ENCODE assay signal across 18 cellular contexts in genomic region chr6:160038479-160038878, GRCh38.
"Had no signal": no experiment of that assay in that cellular context is flagged by ENCODE, and none has a peak within 500 bp of the region (broad histone marks: within the 10 kb centered on the region; RNA-seq: fewer than 3 reads in every experiment).

No MANE protein-coding gene starts in this region.

- H3K27ac ChIP-seq: left lung, stomach, thoracic aorta had no signal

- H3K9me3 ChIP-seq: heart right ventricle, left lung, stomach, thoracic aorta had no signal

- H3K27me3 ChIP-seq: heart right ventricle, left lung, stomach had no signal

- H3K4me3 ChIP-seq: heart right ventricle, left lung, stomach, thoracic aorta had no signal

- H3K4me1 Mint-ChIP-seq: neural crest cell had no signal

- H3K4me3 Mint-ChIP-seq: activated naive CD4-positive, alpha-beta T cell treated with anti-CD3 and anti-CD28 coated beads, Interleukin-2, amount 50 U/mL, for 24 hours; neural crest cell had no signal

- H3K27me3 Mint-ChIP-seq: activated naive CD4-positive, alpha-beta T cell treated with anti-CD3 and anti-CD28 coated beads, Interleukin-2, amount 50 U/mL, for 24 hours had no signal

- DNase-seq: activated CD4-positive, alpha-beta T cell treated with anti-CD3 and anti-CD28 coated beads, Interleukin-2, amount 50 U/mL, for 4 hours; activated CD8-positive, alpha-beta memory T cell treated with anti-CD3 and anti-CD28 coated beads, Interleukin-2, amount 50 U/mL, for 4 hours; amygdala; heart right ventricle; left lung; stimulated activated CD4-positive, alpha-beta T cell treated with anti-CD3 and anti-CD28 coated beads, Interleukin-4, amount 100 ng/mL, for 1 hour; stimulated activated CD8-positive, alpha-beta memory T cell treated with anti-CD3 and anti-CD28 coated beads, Interleukin-4, amount 100 ng/mL, for 48 hours; stomach; T-helper 2 cell had no signal

- ATAC-seq: activated CD4-positive, CD25-positive, alpha-beta regulatory T cell treated with anti-CD3 and anti-CD28 coated beads, Interleukin-2, amount 50 U/mL, for 24 hours; heart right ventricle; left lung had no signal

- H3K9me3 Mint-ChIP-seq: activated naive CD4-positive, alpha-beta T cell treated with anti-CD3 and anti-CD28 coated beads, Interleukin-2, amount 50 U/mL, for 24 hours; neural crest cell had no signal

- FAIRE-seq: colon, endothelial cell of umbilical vein, frontal cortex, keratinocyte, urothelium cell line had no signal
